In genomic region chr6:155317186-155317585, GRCh38 we compare ENCODE assay signal across 15 cellular contexts. TPM values are rescaled to one million over a fixed set of nuclear protein-coding genes. Genes with fewer than 3 reads are reported as not detected.
DNase-seq lines count a peak whose midpoint lies in the region; ATAC-seq, FAIRE-seq and TF ChIP-seq lines count a peak whose summit lies in the region.
"Had no signal": no experiment of that assay in that cellular context is flagged by ENCODE, and none has a peak within 500 bp of the region (broad histone marks: within the 10 kb centered on the region; RNA-seq: fewer than 3 reads in every experiment).

No MANE protein-coding gene starts in this region.

- intact Hi-C loops in psoas muscle (cut with DNase I), result loop anchor here in 1 of 2 donors (5.0 kb wide), 2 partner anchors 140 to 1365 kb away; no protein-coding TSS in a partner anchor

- H3K4me1 ChIP-seq in psoas muscle, result peaks cover 8% of the 10 kb centered on the region

- peaks cover 0 to 8% of the 10 kb centered on the region in 2 donors for H3K36me3 ChIP-seq in psoas muscle (ENCODE audit: insufficient read depth in 1 of 2, low read depth in 1 of 2)
- H3K36me3 ChIP-seq: upper lobe of left lung had no signal

- H3K27me3 ChIP-seq in psoas muscle (ENCODE audit: insufficient read depth in 3 of 3, low read length in 2 of 3), result no peaks in the 10 kb centered on the region
- H3K27me3 ChIP-seq: upper lobe of left lung had no signal

- no peak overlapping the region for H3K27ac Mint-ChIP-seq in chondrocyte (ENCODE audit: unreplicated experiment)
- H3K27ac Mint-ChIP-seq: naive thymus-derived CD4-positive, alpha-beta T cell had no signal

- no peaks in the 10 kb centered on the region for H3K36me3 Mint-ChIP-seq in chondrocyte (ENCODE audit: low read depth)

- TF ChIP-seq CTCF in chondrocyte (IDR thresholded peaks at IDR 0.05), result peak; percentile 76
- peak; percentile 41 for TF ChIP-seq CTCF in psoas muscle (IDR thresholded peaks at IDR 0.05)

- ATAC-seq in psoas muscle, result no peak
- ATAC-seq: esophagus mucosa; naive thymus-derived CD4-positive, alpha-beta T cell had no signal

- 88 to 94% (median 90%) methylated on average over 1 of the region's 1 CpG for WGBS in psoas muscle, 3 donors

- H3K4me1 Mint-ChIP-seq in chondrocyte (ENCODE audit: low read depth), result peaks cover 23% of the 10 kb centered on the region

- no peak overlapping the region for H3K4me3 ChIP-seq in psoas muscle
- H3K4me3 ChIP-seq: upper lobe of left lung had no signal

- peak; percentile 31 for DNase-seq in NCI-H82 (lab: John Stamatoyannopoulos, UW)
- DNase-seq in NCI-H82 treated with DMSO at 0.1 percent for 48 hours (lab: John Stamatoyannopoulos, UW; ENCODE audit: unreplicated experiment), result no peak
- DNase-seq in NAMALWA (ENCODE audit: low spot score), result peak; percentile 62
- DNase-seq in chondrocyte (ENCODE audit: low spot score), result no peak
- no peak for DNase-seq in psoas muscle
- DNase-seq in activated gamma-delta T cell treated with Interleukin-2 at 50 U/mL for 16 hours, result no peak
- DNase-seq in NCI-H524 treated with DMSO at 0.1 percent for 48 hours (lab: John Stamatoyannopoulos, UW), result no peak
- DNase-seq in H54 (ENCODE audit: insufficient read length, low spot score), result no peak
- DNase-seq: activated CD4-positive, alpha-beta T cell treated with anti-CD3 and anti-CD28 coated beads for 1 hour; naive thymus-derived CD4-positive, alpha-beta T cell; upper lobe of left lung had no signal

- H3K27me3 Mint-ChIP-seq in chondrocyte (ENCODE audit: low read depth), result no peaks in the 10 kb centered on the region

- FAIRE-seq in H54 (lab: Jason Lieb, UNC), result no peak
- FAIRE-seq: keratinocyte had no signal

- peaks cover 4% of the 10 kb centered on the region for H3K9me3 Mint-ChIP-seq in chondrocyte (ENCODE audit: low read depth)
- H3K9me3 Mint-ChIP-seq: central memory CD8-positive, alpha-beta T cell had no signal

- H3K27ac ChIP-seq in psoas muscle, result no peak overlapping the region
- H3K27ac ChIP-seq: KMS-11, upper lobe of left lung had no signal

- H3K9me3 ChIP-seq in psoas muscle, result no peaks in the 10 kb centered on the region
- H3K9me3 ChIP-seq: upper lobe of left lung had no signal

- TF ChIP-seq POLR2A in H54 (IDR thresholded peaks at IDR 0.05; ENCODE audit: low read depth, low read length), result no peak

- no peak overlapping the region for H3K4me3 Mint-ChIP-seq in chondrocyte (ENCODE audit: unreplicated experiment)
- H3K4me3 Mint-ChIP-seq: central memory CD8-positive, alpha-beta T cell; naive thymus-derived CD4-positive, alpha-beta T cell had no signal

RNA-seq across cellular contexts. Expression of gene TFB1M, which starts 2.9 kb away (rescaled TPM):
- 15.3 to 16.8 TPM (median 16.8 TPM) in 3 replicates for total RNA-seq in chondrocyte
- total RNA-seq in psoas muscle, result 10 to 100 TPM; 17.5 to 25.9 (median 18.4) TPM
- polyA plus RNA-seq in psoas muscle, result 10 to 100 TPM in 2 of 3 donors, 1 to 10 TPM in 1; 7.2 to 17.8 (median 17.5) TPM

RNA-seq across cellular contexts. Expression of gene CLDN20, which starts 53.4 kb away (rescaled TPM):
- total RNA-seq in chondrocyte, result not detected in 3 replicates
- not detected for total RNA-seq in psoas muscle
- under 1 TPM in 1 of 3 donors, not detected in 2; 0.05 TPM for polyA plus RNA-seq in psoas muscle
- total RNA-seq: esophagus mucosa; naive thymus-derived CD4-positive, alpha-beta T cell; upper lobe of left lung had no signal
- polyA plus RNA-seq: naive thymus-derived CD4-positive, alpha-beta T cell had no signal

Comparison
In these comparisons a context has a peak if more than half of its experiments do, and no peak if none do; other contexts are left out.
1. DNase-seq: peak in NCI-H82 (single experiment) and NAMALWA (single experiment); none in NCI-H82 treated with DMSO at 0.1 percent for 48 hours (single experiment), chondrocyte (single experiment), psoas muscle (0 of 2), activated gamma-delta T cell treated with Interleukin-2 at 50 U/mL for 16 hours (single experiment), NCI-H524 treated with DMSO at 0.1 percent for 48 hours (single experiment) and H54 (single experiment).